19 cellular contexts compared by ENCODE assay signal in genomic region chr14:39626589-39627576, GRCh38.
"Had no signal": no experiment of that assay in that cellular context is flagged by ENCODE, and none has a peak within 500 bp of the region (broad histone marks: within the 10 kb centered on the region; RNA-seq: fewer than 3 reads in every experiment).

No MANE protein-coding gene starts in this region.

- H3K4me1 ChIP-seq: esophagus muscularis mucosa, foreskin keratinocyte, gastroesophageal sphincter, heart right ventricle, left lung, lower lobe of right lung had no signal

- H3K27me3 ChIP-seq: dorsolateral prefrontal cortex, esophagus muscularis mucosa, foreskin keratinocyte, gastroesophageal sphincter, heart right ventricle, left lung had no signal

- H3K4me3 Mint-ChIP-seq: mesothelial cell of epicardium had no signal

- H3K27ac ChIP-seq: coronary artery, dorsolateral prefrontal cortex, esophagus muscularis mucosa, foreskin keratinocyte, gastroesophageal sphincter, heart right ventricle, left lung, lower lobe of right lung had no signal

- ATAC-seq: foreskin keratinocyte, gastroesophageal sphincter, heart right ventricle, left cardiac atrium, left lung, left ventricle myocardium superior, lower lobe of right lung, mucosa of descending colon had no signal

- H3K36me3 ChIP-seq: esophagus muscularis mucosa, gastroesophageal sphincter, heart right ventricle, left lung, lower lobe of right lung had no signal

- DNase-seq: dermis blood vessel endothelial cell; dorsolateral prefrontal cortex; effector CD4-positive, alpha-beta T cell; effector memory CD4-positive, alpha-beta T cell; foreskin keratinocyte; glutamatergic neuron; head of caudate nucleus; heart right ventricle; hippocampal formation; left cardiac atrium; left lung; left ventricle myocardium superior; lower lobe of right lung; mesenchymal stem cell; mucosa of descending colon had no signal

- H3K4me3 ChIP-seq: coronary artery, dorsolateral prefrontal cortex, esophagus muscularis mucosa, gastroesophageal sphincter, heart right ventricle, left lung, lower lobe of right lung, mucosa of descending colon had no signal
